In the genomic region with DNA sequence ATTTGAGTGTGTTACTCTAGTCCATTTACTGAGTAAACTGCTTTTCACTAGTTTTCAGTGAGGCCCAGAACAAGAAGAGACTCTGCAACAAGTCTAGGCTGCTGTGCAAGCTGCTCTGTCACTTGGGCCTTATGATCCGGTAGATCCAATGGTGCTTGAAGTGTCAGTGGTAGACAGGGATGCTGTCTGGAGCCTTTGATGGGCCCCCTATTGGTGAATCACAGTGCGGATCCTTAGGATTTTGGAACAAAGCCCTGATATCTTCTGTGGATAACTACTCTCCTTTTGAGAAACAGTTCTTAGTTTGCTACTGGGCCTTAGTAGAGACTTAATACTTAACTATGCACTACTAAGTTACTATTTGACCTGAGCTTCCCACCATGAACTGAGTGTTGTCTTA, we compare ENCODE assay signal across 36 cellular contexts.
"Had no signal": no experiment of that assay in that cellular context is flagged by ENCODE, and none has a peak within 500 bp of the region (broad histone marks: within the 10 kb centered on the region; RNA-seq: fewer than 3 reads in every experiment).

No MANE protein-coding gene starts in this region.

- H3K27me3 Mint-ChIP-seq: brain; naive B cell; progenitor cell of endocrine pancreas; stimulated activated memory B cell treated with anti-CD40 and anti-IgM and Interleukin-4, amounts not matched to agents 10 μg/mL and 1 μg/mL and 100 μg/mL, for 72 hours; stimulated activated naive CD8-positive, alpha-beta T cell treated with anti-CD3 and anti-CD28 coated beads, Interleukin-15, amount 100 ng/mL, for 72 hours; type B pancreatic cell had no signal

- DNase-seq: activated CD4-positive, alpha-beta memory T cell treated with anti-CD3 and anti-CD28 coated beads for 36 hours; activated CD4-positive, alpha-beta T cell treated with anti-CD3 and anti-CD28 coated beads for 48 hours; activated CD8-positive, alpha-beta memory T cell treated with anti-CD3 and anti-CD28 coated beads, Interleukin-2, amount 50 U/mL, for 4 hours; activated effector memory CD4-positive, alpha-beta T cell treated with anti-CD3 and anti-CD28 coated beads, Interleukin-2, amount 50 U/mL, for 16 hours; activated naive CD4-positive, alpha-beta T cell treated with anti-CD3 and anti-CD28 coated beads for 36 hours; activated naive CD8-positive, alpha-beta T cell treated with anti-CD3 and anti-CD28 coated beads, Interleukin-2, amount 10 ng/mL, durations not matched to agents 7 days and 5 days; activated T-cell treated with anti-CD3 and anti-CD28 coated beads, Interleukin-2, amount 50 U/mL, for 1 hour; caudate nucleus; cortex of kidney; esophagus squamous epithelium; glutamatergic neuron; left colon; mammary epithelial cell; naive B cell; nephron progenitor cell; ovary; retina; stimulated activated CD4-positive, alpha-beta T cell treated with anti-CD3 and anti-CD28 coated beads, Interleukin-1b, Interleukin-23, amount 100 ng/mL, for 48 hours; stimulated activated CD4-positive, alpha-beta T cell treated with anti-CD3 and anti-CD28 coated beads, Interleukin-4, amount 100 ng/mL, for 4 hours; stimulated activated CD8-positive, alpha-beta memory T cell treated with anti-CD3 and anti-CD28 coated beads, Interleukin-4, amount 100 ng/mL, for 48 hours; stimulated activated naive CD8-positive, alpha-beta T cell treated with anti-CD3 and anti-CD28 coated beads, Interleukin-15, amount 100 ng/mL, for 72 hours; substantia nigra; T-helper 1 cell; uterus had no signal

- H3K36me3 ChIP-seq: ascending aorta, esophagus squamous epithelium, ovary, uterus had no signal

- H3K4me2 ChIP-seq: smooth muscle cell had no signal

- H3K27ac Mint-ChIP-seq: activated CD4-positive, alpha-beta memory T cell treated with anti-CD3 and anti-CD28 coated beads for 36 hours; activated naive CD4-positive, alpha-beta T cell treated with anti-CD3 and anti-CD28 coated beads for 36 hours; activated naive CD8-positive, alpha-beta T cell treated with anti-CD3 and anti-CD28 coated beads, Interleukin-2, amount 10 ng/mL, durations not matched to agents 7 days and 5 days; activated T-helper 1 cell treated with anti-CD3 and anti-CD28 coated beads, Interleukin-12 subunit alpha, Interleukin-12 subunit beta, Interleukin-2, Interleukin-4 antibody, amounts not matched to agents 30 ng/mL and 10 ng/mL and 1 ng/mL, durations not matched to agents 14 hours and 24 hours and 36 hours; brain; mesothelial cell of epicardium; naive B cell; nephron progenitor cell; progenitor cell of endocrine pancreas; stimulated activated memory B cell treated with anti-CD40 and anti-IgM and Interleukin-4, amounts not matched to agents 10 μg/mL and 1 μg/mL and 100 μg/mL, for 72 hours; stimulated activated naive CD8-positive, alpha-beta T cell treated with anti-CD3 and anti-CD28 coated beads, Interleukin-15, amount 100 ng/mL, for 72 hours; T-helper 2 cell treated with Interferon-gamma antibody and Interleukin-4, amounts not matched to agents 5 μg/mL and 100 μg/mL, for 36 hours; type B pancreatic cell had no signal

- ATAC-seq: activated CD4-positive, CD25-positive, alpha-beta regulatory T cell treated with anti-CD3 and anti-CD28 coated beads, Interleukin-2, amount 50 U/mL, for 24 hours; left colon; stimulated activated memory B cell treated with anti-CD40 and anti-IgM and Interleukin-4, amounts not matched to agents 10 μg/mL and 1 μg/mL and 100 μg/mL, for 72 hours; stimulated activated naive CD8-positive, alpha-beta T cell treated with anti-CD3 and anti-CD28 coated beads, Interleukin-15, amount 100 ng/mL, for 72 hours had no signal

- H3K36me3 Mint-ChIP-seq: activated CD4-positive, alpha-beta memory T cell treated with anti-CD3 and anti-CD28 coated beads for 36 hours; activated naive CD8-positive, alpha-beta T cell treated with anti-CD3 and anti-CD28 coated beads, Interleukin-2, amount 10 ng/mL, durations not matched to agents 7 days and 5 days; brain; naive B cell; stimulated activated memory B cell treated with anti-CD40 and anti-IgM and Interleukin-4, amounts not matched to agents 10 μg/mL and 1 μg/mL and 100 μg/mL, for 72 hours; type B pancreatic cell had no signal

- FAIRE-seq: frontal cortex, keratinocyte had no signal

- H3K9me3 ChIP-seq: ascending aorta, esophagus squamous epithelium, ovary, uterus had no signal

- H3K27me3 ChIP-seq: ascending aorta, esophagus squamous epithelium, ovary, uterus had no signal

- H3K9me3 Mint-ChIP-seq: activated CD4-positive, alpha-beta memory T cell treated with anti-CD3 and anti-CD28 coated beads for 36 hours; activated naive CD4-positive, alpha-beta T cell treated with anti-CD3 and anti-CD28 coated beads for 36 hours; activated naive CD8-positive, alpha-beta T cell treated with anti-CD3 and anti-CD28 coated beads, Interleukin-2, amount 10 ng/mL, durations not matched to agents 7 days and 5 days; activated T-helper 1 cell treated with anti-CD3 and anti-CD28 coated beads, Interleukin-12 subunit alpha, Interleukin-12 subunit beta, Interleukin-2, Interleukin-4 antibody, amounts not matched to agents 30 ng/mL and 10 ng/mL and 1 ng/mL, durations not matched to agents 14 hours and 24 hours and 36 hours; brain; nephron progenitor cell; stimulated activated memory B cell treated with anti-CD40 and anti-IgM and Interleukin-4, amounts not matched to agents 10 μg/mL and 1 μg/mL and 100 μg/mL, for 72 hours; stimulated activated naive CD8-positive, alpha-beta T cell treated with anti-CD3 and anti-CD28 coated beads, Interleukin-15, amount 100 ng/mL, for 72 hours; T-helper 2 cell treated with Interferon-gamma antibody and Interleukin-4, amounts not matched to agents 5 μg/mL and 100 μg/mL, for 36 hours had no signal

- H3K4me3 Mint-ChIP-seq: activated CD4-positive, alpha-beta memory T cell treated with anti-CD3 and anti-CD28 coated beads for 36 hours; activated naive CD4-positive, alpha-beta T cell treated with anti-CD3 and anti-CD28 coated beads for 36 hours; activated naive CD8-positive, alpha-beta T cell treated with anti-CD3 and anti-CD28 coated beads, Interleukin-2, amount 10 ng/mL, durations not matched to agents 7 days and 5 days; activated T-helper 1 cell treated with anti-CD3 and anti-CD28 coated beads, Interleukin-12 subunit alpha, Interleukin-12 subunit beta, Interleukin-2, Interleukin-4 antibody, amounts not matched to agents 30 ng/mL and 10 ng/mL and 1 ng/mL, durations not matched to agents 14 hours and 24 hours and 36 hours; brain; mesothelial cell of epicardium; naive B cell; nephron progenitor cell; stimulated activated memory B cell treated with anti-CD40 and anti-IgM and Interleukin-4, amounts not matched to agents 10 μg/mL and 1 μg/mL and 100 μg/mL, for 72 hours; stimulated activated naive CD8-positive, alpha-beta T cell treated with anti-CD3 and anti-CD28 coated beads, Interleukin-15, amount 100 ng/mL, for 72 hours; T-helper 2 cell treated with Interferon-gamma antibody and Interleukin-4, amounts not matched to agents 5 μg/mL and 100 μg/mL, for 36 hours; type B pancreatic cell had no signal

- H3K4me1 Mint-ChIP-seq: activated naive CD8-positive, alpha-beta T cell treated with anti-CD3 and anti-CD28 coated beads, Interleukin-2, amount 10 ng/mL, durations not matched to agents 7 days and 5 days; brain; naive B cell; nephron progenitor cell; stimulated activated memory B cell treated with anti-CD40 and anti-IgM and Interleukin-4, amounts not matched to agents 10 μg/mL and 1 μg/mL and 100 μg/mL, for 72 hours; stimulated activated naive CD8-positive, alpha-beta T cell treated with anti-CD3 and anti-CD28 coated beads, Interleukin-15, amount 100 ng/mL, for 72 hours had no signal

- H3K4me1 ChIP-seq: ascending aorta, esophagus squamous epithelium, uterus had no signal

- H3K27ac ChIP-seq: ascending aorta, esophagus squamous epithelium, ovary, uterus had no signal

- H3K4me3 ChIP-seq: ascending aorta, esophagus squamous epithelium, ovary, smooth muscle cell, uterus had no signal
